Comparison of ENCODE assay signal across 13 cellular contexts in genomic region chr1:147105909-147106308, GRCh38.
DNase-seq lines count a peak whose midpoint lies in the region; ATAC-seq, FAIRE-seq and TF ChIP-seq lines count a peak whose summit lies in the region.
"Had no signal": no experiment of that assay in that cellular context is flagged by ENCODE, and none has a peak within 500 bp of the region (broad histone marks: within the 10 kb centered on the region; RNA-seq: fewer than 3 reads in every experiment).

No MANE protein-coding gene starts in this region.

- H3K79me1 ChIP-seq in mesendoderm (ENCODE audit: low read length): no peaks in the 10 kb centered on the region

- 3% methylated on average over 6 of the region's 8 CpGs for WGBS in K562 (ENCODE audit: insufficient coverage, low coverage, missing lambda C conversion rate)
- WGBS in mesendoderm (ENCODE audit: extremely low coverage, insufficient coverage, low lambda C conversion rate): no CpG with 5 or more reads among the region's 8 CpGs
- WGBS in sigmoid colon, 2 donors: 85% methylated on average over 8 of the region's 8 CpGs

- H2AK5ac ChIP-seq in mesendoderm (ENCODE audit: low read length): peak overlapping the region; percentile 35

- H3K4me1 ChIP-seq in K562 (replicated peaks in 1 of 2; ENCODE audit: control insufficient read depth in 2 of 2, insufficient read depth in 2 of 2, low read length in 2 of 2): peaks cover 0 to 6% of the 10 kb centered on the region in 2 experiments; a peak in 1 of 5 replicates
- H3K4me1 ChIP-seq in mesendoderm (ENCODE audit: control insufficient read depth, low read depth, low read length): peaks cover 7% of the 10 kb centered on the region
- H3K4me1 ChIP-seq in sigmoid colon: no peaks in the 10 kb centered on the region

- H3K4ac ChIP-seq in mesendoderm (ENCODE audit: low read depth, low read length): no peak overlapping the region

- H4K20me1 ChIP-seq in K562 (replicated peaks; ENCODE audit: control insufficient read depth, insufficient read depth, low read length): no peaks in the 10 kb centered on the region
- H4K20me1 ChIP-seq: BLaER1 treated with 17β-estradiol and CSF1 and Interleukin-3, amounts not matched to agents 10 nM and 100 nM had no signal

- intact Hi-C loops in K562 (cut with micrococcal nuclease) (no loop called here), sigmoid colon (cut with DNase I) (no loop called here)

- H3K27ac ChIP-seq in K562 (ENCODE audit: extremely low read depth, low read depth, low read length) (no peak overlapping the region), mesendoderm (ENCODE audit: low read depth, low read length) (peak overlapping the region; percentile 85), sigmoid colon (no peak overlapping the region)
- H3K27ac ChIP-seq: BLaER1 treated with 17β-estradiol and CSF1 and Interleukin-3, amounts not matched to agents 10 nM and 100 nM had no signal

- peak overlapping the region; percentile 63 for H2BK120ac ChIP-seq in mesendoderm (ENCODE audit: low read depth, low read length)

- DNase-seq in ELF-1 (ENCODE audit: low read depth, low spot score) (peak; percentile 11), K562 (ENCODE audit: extremely low read depth in 1 of 4, low spot score in 3 of 4) (no peak), mesendoderm (no peak), sigmoid colon (no peak), erythroblast (lab: John Stamatoyannopoulos, UW) (no peak), LoVo (ENCODE audit: low spot score) (no peak)
- DNase-seq: CD4-positive, CD25-positive, alpha-beta regulatory T cell; DMS79; GF-D8; H9; IMR-90 had no signal

- no peak overlapping the region for H4K8ac ChIP-seq in mesendoderm (ENCODE audit: low read depth, low read length)

- H3K9me3 ChIP-seq in K562 (replicated peaks; ENCODE audit: control insufficient read depth, insufficient read depth, low read depth, low read length) (no peaks in the 10 kb centered on the region), sigmoid colon (no peaks in the 10 kb centered on the region)
- H3K9me3 ChIP-seq: BLaER1 treated with 17β-estradiol and CSF1 and Interleukin-3, amounts not matched to agents 10 nM and 100 nM had no signal

- H3K36me3 ChIP-seq in K562 (ENCODE audit: control insufficient read depth, insufficient read depth, low read length) (no peaks in the 10 kb centered on the region), mesendoderm (ENCODE audit: control insufficient read depth, insufficient read depth, low read length) (no peaks in the 10 kb centered on the region), sigmoid colon (no peaks in the 10 kb centered on the region)
- H3K36me3 ChIP-seq: BLaER1 treated with 17β-estradiol and CSF1 and Interleukin-3, amounts not matched to agents 10 nM and 100 nM had no signal

- no peak overlapping the region for H2AFZ ChIP-seq in K562 (ENCODE audit: low read depth, low read length)

- peak overlapping the region; percentile 36 for H3K18ac ChIP-seq in mesendoderm (ENCODE audit: low read length)

- no TSS peak for BruUV-seq in K562 (replicated peaks; lab: Mats Ljungman, UMichigan)

- CTCF ChIA-PET in K562 (lab: Yijun Ruan, JAX; ENCODE audit: low intra/inter-chr PET ratio): no interaction called here

- no peak for TF ChIP-seq EP300 in K562 (IDR thresholded peaks at IDR 0.05; ENCODE audit: low read length)
- no peak for TF ChIP-seq EP300 in sigmoid colon (IDR thresholded peaks at IDR 0.05)

- TF ChIP-seq RAD21 in K562 (CRISPR knock-in tag; conservative IDR thresholded peaks at IDR 0.05 in 1 of 2, IDR thresholded peaks at IDR 0.05 in 1 of 2): no peak

- H2BK15ac ChIP-seq in mesendoderm (replicated peaks; ENCODE audit: low read depth): no peak overlapping the region

- H3K56ac ChIP-seq in mesendoderm (ENCODE audit: low read length): peak overlapping the region; percentile 68

- POLR2A ChIA-PET in K562 (lab: Yijun Ruan, JAX): no interaction called here

- no peak overlapping the region for H3K9ac ChIP-seq in K562 (ENCODE audit: insufficient read depth in 1 of 2, low read depth in 2 of 2, low read length in 2 of 2)
- no peak overlapping the region for H3K9ac ChIP-seq in mesendoderm (ENCODE audit: low read length)
- H3K9ac ChIP-seq: BLaER1 treated with 17β-estradiol and CSF1 and Interleukin-3, amounts not matched to agents 10 nM and 100 nM had no signal

- no peak overlapping the region for H4K5ac ChIP-seq in mesendoderm (ENCODE audit: low read length)

- H3K4me2 ChIP-seq in K562 (ENCODE audit: insufficient read depth, low read length): 0 out of 2 replicates have a peak overlapping the region, but pooled peaks have one; percentile 3
- no peak overlapping the region for H3K4me2 ChIP-seq in mesendoderm (ENCODE audit: low read length)
- H3K4me2 ChIP-seq: BLaER1 treated with 17β-estradiol and CSF1 and Interleukin-3, amounts not matched to agents 10 nM and 100 nM had no signal

- H3K27me3 ChIP-seq in K562 (ENCODE audit: control insufficient read depth in 2 of 2, insufficient read depth in 2 of 2, low read length in 2 of 2) (peaks cover 2 to 29% of the 10 kb centered on the region in 2 experiments; a peak in 4 of 5 replicates), mesendoderm (ENCODE audit: insufficient read depth, low read length, poor library complexity) (no peaks in the 10 kb centered on the region), sigmoid colon (no peaks in the 10 kb centered on the region)
- H3K27me3 ChIP-seq: BLaER1 treated with 17β-estradiol and CSF1 and Interleukin-3, amounts not matched to agents 10 nM and 100 nM had no signal

- peak overlapping the region; percentile 87 for H2BK5ac ChIP-seq in mesendoderm (ENCODE audit: low read length)

- H3K79me2 ChIP-seq in K562 (ENCODE audit: control insufficient read depth, insufficient read depth, low read length) (no peaks in the 10 kb centered on the region), mesendoderm (ENCODE audit: control insufficient read depth, insufficient read depth, low read length) (no peaks in the 10 kb centered on the region)

- H3K4me3 ChIP-seq in K562: no peak overlapping the region
- no peak overlapping the region for H3K4me3 ChIP-seq in mesendoderm (ENCODE audit: low read length)
- H3K4me3 ChIP-seq in sigmoid colon: no peak overlapping the region
- H3K4me3 ChIP-seq: BLaER1 treated with 17β-estradiol and CSF1 and Interleukin-3, amounts not matched to agents 10 nM and 100 nM had no signal

- peak overlapping the region; percentile 51 for H3K23ac ChIP-seq in mesendoderm (ENCODE audit: low read length)

- no peaks in the 10 kb centered on the region for H3K9me1 ChIP-seq in K562 (ENCODE audit: control insufficient read depth, insufficient read depth, low read length)

- TF ChIP-seq POLR2A in K562 (conservative IDR thresholded peaks at IDR 0.05) (no peak), sigmoid colon (IDR thresholded peaks at IDR 0.05) (no peak), erythroblast (IDR thresholded peaks at IDR 0.05; ENCODE audit: low read length) (no peak)

- ATAC-seq in K562: no peak

- no peak for FAIRE-seq in K562 (lab: Jason Lieb, UNC)
- FAIRE-seq: H1 had no signal

- in situ Hi-C loops in K562 (cut with MboI): no loop called here

- no peak for TF ChIP-seq CTCF in K562 (IDR thresholded peaks at IDR 0.05 in 2 of 3, conservative IDR thresholded peaks at IDR 0.05 in 1 of 3; ENCODE audit: insufficient read depth in 2 of 3, low read depth in 1 of 3, low read length in 3 of 3)
- no peak for TF ChIP-seq CTCF in sigmoid colon (IDR thresholded peaks at IDR 0.05)

TF ChIP-seq in K562, 482 proteins besides CTCF, POLR2A, EP300 and RAD21:
- TF ChIP-seq CREBBP (IDR thresholded peaks at IDR 0.05; ENCODE audit: low read depth, low read length) (no peak), FOXJ3 (CRISPR knock-in tag; IDR thresholded peaks at IDR 0.05) (no peak), ZNF23 (CRISPR knock-in tag; IDR thresholded peaks at IDR 0.05) (no peak), STAT5B (CRISPR knock-in tag; IDR thresholded peaks at IDR 0.05) (no peak), PML (IDR thresholded peaks at IDR 0.05; ENCODE audit: low read length) (no peak), SMARCC2 (IDR thresholded peaks at IDR 0.05; ENCODE audit: low read depth) (no peak), TSHZ1 (CRISPR knock-in tag; IDR thresholded peaks at IDR 0.05) (no peak)
